8 cellular contexts compared by ENCODE assay signal in the genomic region with DNA sequence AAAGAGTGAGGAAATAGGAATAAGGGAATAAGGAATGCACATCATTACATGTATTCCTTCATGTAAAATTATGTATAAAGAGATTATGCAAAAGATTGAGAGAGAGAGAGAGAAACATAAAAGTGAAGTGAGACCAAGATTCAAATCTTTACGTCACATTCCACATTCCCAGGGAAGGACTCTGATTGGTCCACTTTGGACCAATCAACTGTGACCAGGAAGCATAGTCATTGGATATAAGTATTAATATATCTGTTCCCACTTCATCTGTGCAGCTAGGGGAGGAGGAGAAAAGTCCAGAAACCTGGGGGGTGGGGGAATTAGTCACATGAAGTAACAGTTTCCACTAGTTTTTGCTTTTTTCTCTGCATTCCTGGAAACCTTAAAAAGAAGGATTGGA.
"Had no signal": no experiment of that assay in that cellular context is flagged by ENCODE, and none has a peak within 500 bp of the region (broad histone marks: within the 10 kb centered on the region; RNA-seq: fewer than 3 reads in every experiment).

No MANE protein-coding gene starts in this region.

- DNase-seq: GDM1, GF-D8 had no signal

- FAIRE-seq: G401.6, GM12878, GM12891, GM12892, GM18507, GM19239 had no signal

- H3K4me3 ChIP-seq: GM12878 had no signal

- ATAC-seq: GM12878 had no signal
